In the genomic region with DNA sequence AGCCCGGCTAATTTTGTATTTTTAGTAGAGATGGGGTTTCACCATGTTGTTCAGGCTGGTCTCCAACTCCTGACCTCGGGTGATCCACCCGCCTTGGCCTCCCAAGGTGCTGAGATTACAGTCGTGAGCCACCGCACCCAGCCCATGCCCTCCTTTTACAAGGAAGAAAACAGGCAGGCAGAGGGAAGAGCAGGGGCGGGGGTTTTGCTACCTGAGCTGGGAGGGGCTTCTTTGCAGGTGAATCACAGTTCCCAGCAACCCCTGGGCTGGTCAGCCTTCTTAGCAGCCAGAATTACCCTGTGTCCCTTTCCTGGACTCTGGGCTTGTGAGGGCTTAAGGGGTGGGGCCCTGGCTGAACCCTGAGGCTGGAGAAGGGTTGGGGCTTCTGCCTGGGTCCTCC, we compare ENCODE assay signal across 17 cellular contexts. TPM values are rescaled to one million over a fixed set of nuclear protein-coding genes. Genes with fewer than 3 reads are reported as not detected.
"Had no signal": no experiment of that assay in that cellular context is flagged by ENCODE, and none has a peak within 500 bp of the region (broad histone marks: within the 10 kb centered on the region; RNA-seq: fewer than 3 reads in every experiment).

No MANE protein-coding gene starts in this region.

- H3K4me1 ChIP-seq: adrenal gland had no signal

- H3K27me3 ChIP-seq: adrenal gland, heart right ventricle, left lung had no signal

- H3K27ac ChIP-seq: adrenal gland, coronary artery, epithelial cell of prostate, heart right ventricle, left lung had no signal

- H3K9me3 ChIP-seq: adrenal gland, heart right ventricle, left lung had no signal

- H3K27ac Mint-ChIP-seq: activated naive CD8-positive, alpha-beta T cell; mesothelial cell of epicardium; natural killer cell; progenitor cell of endocrine pancreas had no signal

- H3K9me3 Mint-ChIP-seq: central memory CD8-positive, alpha-beta T cell; mesothelial cell of epicardium; natural killer cell had no signal

- H3K36me3 Mint-ChIP-seq: natural killer cell had no signal

- H3K4me3 ChIP-seq: adrenal gland, coronary artery, heart right ventricle, left lung had no signal

- DNase-seq: activated CD4-positive, alpha-beta T cell treated with anti-CD3 and anti-CD28 coated beads, Interleukin-2, amount 50 U/mL, for 48 hours; activated gamma-delta T cell treated with Interleukin-2 at 50 U/mL for 16 hours; adrenal gland; heart right ventricle; kidney; left lung; natural killer cell; stimulated activated CD4-positive, alpha-beta T cell treated with anti-CD3 and anti-CD28 coated beads, Interleukin-2, amount 100 ng/mL, for 48 hours; stimulated activated naive CD4-positive, alpha-beta T cell; T-helper 9 cell had no signal

- ATAC-seq: heart right ventricle, left lung, natural killer cell had no signal

RNA-seq across cellular contexts. Expression of a gene that starts 59.4 kb away (rescaled TPM):
- total RNA-seq: lung microvascular endothelial cell had no signal
